In the genomic region with DNA sequence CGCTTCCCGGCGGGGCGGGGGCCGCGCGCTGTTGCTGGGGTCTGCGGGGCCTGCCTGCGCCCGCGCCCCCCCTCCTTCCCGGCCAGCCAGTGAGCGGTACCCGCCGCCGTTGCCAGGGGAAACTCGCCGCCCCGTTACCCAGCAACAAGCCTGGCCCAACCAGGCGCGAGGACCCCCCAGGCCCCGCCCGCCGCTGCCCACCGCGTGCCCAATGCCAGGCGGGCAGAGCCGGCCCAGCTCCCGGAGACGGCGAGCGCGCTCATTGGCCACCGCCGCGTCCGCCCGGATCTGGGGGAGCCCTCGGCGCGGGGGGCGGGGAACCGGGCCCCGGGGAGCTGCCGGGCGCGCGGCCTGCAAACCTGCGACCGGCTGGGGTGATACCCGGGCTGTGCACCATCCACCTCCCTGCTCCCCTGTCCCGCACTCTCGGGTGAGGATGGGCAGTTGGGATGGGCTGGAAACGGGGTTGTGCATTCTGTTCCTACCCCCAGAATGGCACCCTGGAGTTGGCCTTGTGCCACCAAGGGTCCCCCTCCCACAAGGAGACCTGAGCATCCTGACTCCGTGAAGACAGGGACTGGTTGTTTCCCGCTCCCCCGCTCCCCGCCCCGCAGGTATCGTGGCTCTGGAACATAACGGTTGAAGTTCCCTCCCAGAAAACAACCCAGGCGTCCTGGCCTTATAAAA, we compare ENCODE assay signal across 9 cellular contexts. TPM values are rescaled to one million over a fixed set of nuclear protein-coding genes. Genes with fewer than 3 reads are reported as not detected.
DNase-seq lines count a peak whose midpoint lies in the region; ATAC-seq and TF ChIP-seq lines count a peak whose summit lies in the region.
"Had no signal": no experiment of that assay in that cellular context is flagged by ENCODE, and none has a peak within 500 bp of the region (broad histone marks: within the 10 kb centered on the region; RNA-seq: fewer than 3 reads in every experiment).

No MANE protein-coding gene starts in this region.

- no peaks in the 10 kb centered on the region for H3F3A ChIP-seq in neural cell (ENCODE audit: insufficient read depth, low read length, poor library complexity, severe bottlenecking)

- TF ChIP-seq POLR2A in esophagus squamous epithelium (IDR thresholded peaks at IDR 0.05) = no peak

- intact Hi-C loops in esophagus squamous epithelium (cut with DNase I) = loop anchor here (5.0 kb wide), 1 partner anchor 87 kb away; no protein-coding TSS in a partner anchor

- H3K4me3 ChIP-seq in esophagus squamous epithelium (peak overlapping the region; percentile 7 to 62 (median 30)), neural cell (ENCODE audit: low read length) (peak overlapping the region; percentile 64)

- peak overlapping the region; percentile 68 for H3K9ac ChIP-seq in neural cell (ENCODE audit: low read length)

- peak overlapping the region; percentile 62 for H3K4me2 ChIP-seq in neural cell (ENCODE audit: low read length)

- H3K36me3 ChIP-seq in esophagus squamous epithelium = no peaks in the 10 kb centered on the region
- H3K36me3 ChIP-seq in neural cell (ENCODE audit: insufficient read depth, low read length) = no peaks in the 10 kb centered on the region

- H3K27me3 ChIP-seq in esophagus squamous epithelium (peaks cover 0 to 31% (median 0%) of the 10 kb centered on the region in 4 donors), neural cell (ENCODE audit: insufficient read depth, low read depth, low read length) (no peaks in the 10 kb centered on the region)

- no peak overlapping the region for H2AFZ ChIP-seq in neural cell (ENCODE audit: low read depth, low read length)

- H3K27ac ChIP-seq in esophagus squamous epithelium = peak overlapping the region in 2 of 4 donors; percentile 17 to 19
- peak overlapping the region; percentile 63 for H3K27ac ChIP-seq in neural cell (ENCODE audit: low read length)
- H3K27ac ChIP-seq: HL-60 had no signal

- DNase-seq in DMS 273 (lab: John Stamatoyannopoulos, UW; ENCODE audit: unreplicated experiment) (peak; percentile 97), NCI-H146 (lab: John Stamatoyannopoulos, UW) (peak; percentile 79), esophagus squamous epithelium (lab: John Stamatoyannopoulos, UW) (no peak), putamen (ENCODE audit: low spot score) (no peak)
- peak; percentile 69 for DNase-seq in activated T-cell treated with anti-CD3 and anti-CD28 coated beads, Interleukin-2, amount 50 U/mL, for 1 hour

- H4K20me1 ChIP-seq in neural cell (ENCODE audit: insufficient read depth) = no peaks in the 10 kb centered on the region

- no peaks in the 10 kb centered on the region for H3K79me2 ChIP-seq in neural cell (replicated peaks; ENCODE audit: insufficient read depth, low read length)

- ATAC-seq in GM19324 (IDR thresholded peaks at IDR 0.05; ENCODE audit: low FRiP score, unreplicated experiment) (no peak), HG02973 (IDR thresholded peaks at IDR 0.05; ENCODE audit: unreplicated experiment) (no peak)

- TF ChIP-seq EP300 in neural cell (conservative IDR thresholded peaks at IDR 0.05; ENCODE audit: poor library complexity, severe bottlenecking) = peak; percentile 83

- no peak for TF ChIP-seq CTCF in esophagus squamous epithelium (IDR thresholded peaks at IDR 0.05)
- no peak for TF ChIP-seq CTCF in neural cell (IDR thresholded peaks at IDR 0.05; ENCODE audit: poor library complexity, severe bottlenecking)

- H3K9me2 ChIP-seq in neural cell (ENCODE audit: insufficient read depth, low read length) = no peaks in the 10 kb centered on the region

- H3K4me1 ChIP-seq in esophagus squamous epithelium = peaks cover 33 to 52% (median 35%) of the 10 kb centered on the region in 3 donors

- TF ChIP-seq RAD21 in neural cell (conservative IDR thresholded peaks at IDR 0.05) = no peak

- WGBS in esophagus squamous epithelium, 2 donors = 0 to 22% methylated on average over 2 to 9 of the region's 62 CpGs

- no peaks in the 10 kb centered on the region for H3K9me3 ChIP-seq in esophagus squamous epithelium
- H3K9me3 ChIP-seq in neural cell (ENCODE audit: low read length) = no peaks in the 10 kb centered on the region

TF ChIP-seq in neural cell, 6 proteins besides CTCF, POLR2A, EP300 and RAD21:
- TF ChIP-seq TAF1 (IDR thresholded peaks at IDR 0.05; ENCODE audit: low read depth) = no peak
- no peak for TF ChIP-seq SMC3 (conservative IDR thresholded peaks at IDR 0.05; ENCODE audit: poor library complexity)
- TF ChIP-seq EZH2 (IDR thresholded peaks at IDR 0.05; ENCODE audit: borderline replicate concordance, insufficient read depth, low read length, poor library complexity, severe bottlenecking) = no peak
- peak; percentile 82 for TF ChIP-seq MXI1 (conservative IDR thresholded peaks at IDR 0.05; ENCODE audit: poor library complexity, severe bottlenecking)
- TF ChIP-seq, protein P1, sequence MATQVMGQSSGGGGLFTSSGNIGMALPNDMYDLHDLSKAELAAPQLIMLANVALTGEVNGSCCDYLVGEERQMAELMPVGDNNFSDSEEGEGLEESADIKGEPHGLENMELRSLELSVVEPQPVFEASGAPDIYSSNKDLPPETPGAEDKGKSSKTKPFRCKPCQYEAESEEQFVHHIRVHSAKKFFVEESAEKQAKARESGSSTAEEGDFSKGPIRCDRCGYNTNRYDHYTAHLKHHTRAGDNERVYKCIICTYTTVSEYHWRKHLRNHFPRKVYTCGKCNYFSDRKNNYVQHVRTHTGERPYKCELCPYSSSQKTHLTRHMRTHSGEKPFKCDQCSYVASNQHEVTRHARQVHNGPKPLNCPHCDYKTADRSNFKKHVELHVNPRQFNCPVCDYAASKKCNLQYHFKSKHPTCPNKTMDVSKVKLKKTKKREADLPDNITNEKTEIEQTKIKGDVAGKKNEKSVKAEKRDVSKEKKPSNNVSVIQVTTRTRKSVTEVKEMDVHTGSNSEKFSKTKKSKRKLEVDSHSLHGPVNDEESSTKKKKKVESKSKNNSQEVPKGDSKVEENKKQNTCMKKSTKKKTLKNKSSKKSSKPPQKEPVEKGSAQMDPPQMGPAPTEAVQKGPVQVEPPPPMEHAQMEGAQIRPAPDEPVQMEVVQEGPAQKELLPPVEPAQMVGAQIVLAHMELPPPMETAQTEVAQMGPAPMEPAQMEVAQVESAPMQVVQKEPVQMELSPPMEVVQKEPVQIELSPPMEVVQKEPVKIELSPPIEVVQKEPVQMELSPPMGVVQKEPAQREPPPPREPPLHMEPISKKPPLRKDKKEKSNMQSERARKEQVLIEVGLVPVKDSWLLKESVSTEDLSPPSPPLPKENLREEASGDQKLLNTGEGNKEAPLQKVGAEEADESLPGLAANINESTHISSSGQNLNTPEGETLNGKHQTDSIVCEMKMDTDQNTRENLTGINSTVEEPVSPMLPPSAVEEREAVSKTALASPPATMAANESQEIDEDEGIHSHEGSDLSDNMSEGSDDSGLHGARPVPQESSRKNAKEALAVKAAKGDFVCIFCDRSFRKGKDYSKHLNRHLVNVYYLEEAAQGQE (IDR thresholded peaks at IDR 0.05; ENCODE audit: borderline replicate concordance) = no peak

RNA-seq across cellular contexts. Expression of a gene that starts 8.8 kb away (rescaled TPM):
- 1 to 10 TPM in 3 of 4 donors, under 1 TPM in 1; 0.48 to 3.2 (median 2.6) TPM for total RNA-seq in esophagus squamous epithelium
- 15.6 and 20.1 TPM in 2 replicates for polyA plus RNA-seq in neural cell
- polyA minus RNA-seq in neural cell = 11.2 and 12.4 TPM in 2 replicates

RNA-seq across cellular contexts. Expression of a gene that starts 16.6 kb away (rescaled TPM):
- total RNA-seq in esophagus squamous epithelium = 10 to 100 TPM in 2 of 4 donors, 1 to 10 TPM in 2; 6.6 to 16.8 (median 10.5) TPM
- 2.1 and 5.3 TPM in 2 replicates for polyA plus RNA-seq in neural cell
- polyA minus RNA-seq in neural cell = 3.7 and 5.2 TPM in 2 replicates

RNA-seq across cellular contexts. Expression of a gene that starts 34.9 kb away (rescaled TPM):
- total RNA-seq in esophagus squamous epithelium = 1 to 10 TPM; 1.4 to 8.2 (median 3.5) TPM
- polyA plus RNA-seq in neural cell = 6.6 and 11.5 TPM in 2 replicates
- polyA minus RNA-seq in neural cell = 3.4 and 3.7 TPM in 2 replicates

Comparison
In these comparisons a context has a peak if more than half of its experiments do, and no peak if none do; other contexts are left out.
1. DNase-seq: peak in DMS 273 (single experiment), NCI-H146 (single experiment) and activated T-cell treated with anti-CD3 and anti-CD28 coated beads, Interleukin-2, amount 50 U/mL, for 1 hour (single experiment); none in esophagus squamous epithelium (single experiment) and putamen (single experiment).